8 cellular contexts compared by ENCODE assay signal in genomic region chr16:578870-579405, GRCh38. TPM values are rescaled to one million over a fixed set of nuclear protein-coding genes. Genes with fewer than 3 reads are reported as not detected.
DNase-seq lines count a peak whose midpoint lies in the region; ATAC-seq and TF ChIP-seq lines count a peak whose summit lies in the region.

No MANE protein-coding gene starts in this region.

- no peak for TF ChIP-seq EP300 in gastroesophageal sphincter (IDR thresholded peaks at IDR 0.05)

- H3K4me1 ChIP-seq in OCI-LY1 (ENCODE audit: insufficient read depth, low read length, severe bottlenecking): peaks cover 10% of the 10 kb centered on the region
- H3K4me1 ChIP-seq in gastroesophageal sphincter: peaks cover 0 to 19% (median 0%) of the 10 kb centered on the region in 3 donors

- TF ChIP-seq CTCF in OCI-LY1 (IDR thresholded peaks at IDR 0.05; ENCODE audit: low read length): peak; percentile 92
- TF ChIP-seq CTCF in gastroesophageal sphincter (IDR thresholded peaks at IDR 0.05): peak in 3 of 4 experiments; percentile 74 to 89 (median 79)

- H3K4me2 ChIP-seq in OCI-LY1 (ENCODE audit: low read length): peak overlapping the region; percentile 48; the same call in 1 of the 2 replicates

- H3K9me2 ChIP-seq in OCI-LY1 (ENCODE audit: low read depth, low read length): no peaks in the 10 kb centered on the region

- H3K36me3 ChIP-seq in OCI-LY1 (ENCODE audit: insufficient read depth, low read length): peaks cover 13% of the 10 kb centered on the region
- peaks cover 0 to 49% of the 10 kb centered on the region in 2 donors for H3K36me3 ChIP-seq in gastroesophageal sphincter

- no peaks in the 10 kb centered on the region for H3K9me3 ChIP-seq in OCI-LY1 (ENCODE audit: low read length)
- H3K9me3 ChIP-seq in gastroesophageal sphincter: no peaks in the 10 kb centered on the region

- H3F3A ChIP-seq in OCI-LY1 (ENCODE audit: insufficient read depth, low read length): no peaks in the 10 kb centered on the region

- no peak for TF ChIP-seq POLR2A in gastroesophageal sphincter (IDR thresholded peaks at IDR 0.05)

- H3K27ac ChIP-seq in OCI-LY1 (ENCODE audit: low read depth, low read length, poor library complexity, severe bottlenecking): no peak overlapping the region
- no peak overlapping the region for H3K27ac ChIP-seq in gastroesophageal sphincter

- H3K79me2 ChIP-seq in OCI-LY1 (ENCODE audit: insufficient read depth, low read length): no peaks in the 10 kb centered on the region

- ATAC-seq in gastroesophageal sphincter (peak; percentile 81), GM21367 (IDR thresholded peaks at IDR 0.05; ENCODE audit: unreplicated experiment) (no peak), HG03565 (IDR thresholded peaks at IDR 0.05; ENCODE audit: unreplicated experiment) (no peak)

- peak; percentile 20 for DNase-seq in NCI-H510A treated with DMSO at 0.1 percent for 48 hours (lab: John Stamatoyannopoulos, UW)
- no peak for DNase-seq in NCI-H510A (lab: John Stamatoyannopoulos, UW)
- peak; percentile 33 for DNase-seq in activated T-helper 1 cell treated with Interleukin-2 at 50 U/mL for 16 hours (ENCODE audit: low read depth)
- peak; percentile 29 for DNase-seq in pons (ENCODE audit: low spot score)

- 59% methylated on average over 2 of the region's 34 CpGs; no CpG with 5 or more reads in 1 of the 2 donors for WGBS in gastroesophageal sphincter (ENCODE audit: low coverage in 1 of 2), 2 donors

- H3K4me3 ChIP-seq in OCI-LY1 (ENCODE audit: low read depth, low read length, poor library complexity, severe bottlenecking) (peak overlapping the region; percentile 35), gastroesophageal sphincter (peak overlapping the region in 1 of 2 donors; percentile 20)

- no peak overlapping the region; the same call in 1 of the 2 replicates for H3K9ac ChIP-seq in OCI-LY1 (ENCODE audit: low read length)

- no peaks in the 10 kb centered on the region for H3K27me3 ChIP-seq in OCI-LY1 (ENCODE audit: insufficient read depth, low read length)
- no peaks in the 10 kb centered on the region for H3K27me3 ChIP-seq in gastroesophageal sphincter

- no peak overlapping the region for H2AFZ ChIP-seq in OCI-LY1 (ENCODE audit: low read length)

- H4K20me1 ChIP-seq in OCI-LY1 (ENCODE audit: insufficient read depth, low read length): no peaks in the 10 kb centered on the region

RNA-seq across cellular contexts. Expression of gene PIGQ, which starts 9.2 kb away (rescaled TPM):
- total RNA-seq in gastroesophageal sphincter: 10 to 100 TPM; 30.4 to 42.4 (median 36.8) TPM

RNA-seq across cellular contexts. Expression of gene RAB40C, which starts 10.9 kb away (rescaled TPM):
- 10 to 100 TPM; 17.7 to 28.3 (median 22.1) TPM for total RNA-seq in gastroesophageal sphincter

RNA-seq across cellular contexts. Expression of gene NHLRC4, which starts 12.1 kb away (rescaled TPM):
- total RNA-seq in gastroesophageal sphincter: 1 to 10 TPM in 2 of 4 donors, under 1 TPM in 2; 0.47 to 2.9 (median 0.87) TPM

RNA-seq across cellular contexts. Expression of gene PRR35, which starts 18.7 kb away (rescaled TPM):
- not detected for total RNA-seq in gastroesophageal sphincter

RNA-seq across cellular contexts. Expression of gene CAPN15, which starts 51.4 kb away (rescaled TPM):
- 10 to 100 TPM; 21.8 to 42.7 (median 29.2) TPM for total RNA-seq in gastroesophageal sphincter
